Comparison of ENCODE assay signal across 11 cellular contexts in genomic region chr10:120607710-120608703, GRCh38.
DNase-seq lines count a peak whose midpoint lies in the region; ATAC-seq lines count a peak whose summit lies in the region.
"Had no signal": no experiment of that assay in that cellular context is flagged by ENCODE, and none has a peak within 500 bp of the region (broad histone marks: within the 10 kb centered on the region; RNA-seq: fewer than 3 reads in every experiment).

No MANE protein-coding gene starts in this region.

- DNase-seq in glomerular visceral epithelial cell (ENCODE audit: extremely low spot score) (peak; percentile 11), ureter (ENCODE audit: low spot score) (no peak)
- DNase-seq in stimulated activated CD4-positive, alpha-beta T cell treated with anti-CD3 and anti-CD28 coated beads, Interleukin-4, amount 100 ng/mL, for 1 hour = no peak
- DNase-seq in activated CD4-positive, alpha-beta T cell treated with anti-CD3 and anti-CD28 coated beads, Interleukin-2, amount 50 U/mL, for 1 hour = no peak
- no peak for DNase-seq in activated effector memory CD4-positive, alpha-beta T cell treated with anti-CD3 and anti-CD28 coated beads, Interleukin-2, amount 50 U/mL, for 16 hours
- DNase-seq: aorta; CD8-positive, alpha-beta memory T cell; left colon had no signal

- ATAC-seq in GM18858 (IDR thresholded peaks at IDR 0.05; ENCODE audit: unreplicated experiment) = peak; percentile 32
- ATAC-seq in GM21737 (IDR thresholded peaks at IDR 0.05; ENCODE audit: unreplicated experiment) = peak; percentile 32
- peak; percentile 57 for ATAC-seq in HG03520 (IDR thresholded peaks at IDR 0.05; ENCODE audit: unreplicated experiment)
- ATAC-seq: left colon had no signal
